In the genomic region with DNA sequence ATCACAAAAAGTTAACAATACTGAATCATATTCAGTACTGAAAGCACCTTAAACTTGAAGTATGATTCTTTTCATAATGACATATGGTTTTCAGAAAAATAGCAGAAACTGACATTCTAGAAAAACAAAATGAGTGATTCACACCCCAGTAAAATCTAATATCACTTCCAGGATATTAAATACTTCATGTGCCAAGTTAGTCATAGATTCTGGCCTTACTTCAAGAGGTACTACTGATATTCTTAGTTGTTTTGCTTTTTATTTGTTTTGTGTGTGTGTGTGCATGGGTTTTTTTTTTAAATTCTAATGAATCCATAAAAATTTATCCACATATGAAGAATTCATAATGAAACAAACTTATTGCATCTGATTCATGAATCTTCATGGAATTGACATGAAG, we compare ENCODE assay signal across 19 cellular contexts.
"Had no signal": no experiment of that assay in that cellular context is flagged by ENCODE, and none has a peak within 500 bp of the region (broad histone marks: within the 10 kb centered on the region; RNA-seq: fewer than 3 reads in every experiment).

No MANE protein-coding gene starts in this region.

- H3K4me1 Mint-ChIP-seq: activated CD4-positive, alpha-beta memory T cell treated with anti-CD3 and anti-CD28 coated beads, Interleukin-2, amount 10 ng/mL, durations not matched to agents 7 days and 5 days; activated CD4-positive, alpha-beta T cell treated with anti-CD3 and anti-CD28 coated beads for 36 hours; immature natural killer cell; T-helper 17 cell had no signal

- H3K4me3 ChIP-seq: gastrocnemius medialis, heart left ventricle, smooth muscle cell, stomach had no signal

- H3K4me1 ChIP-seq: gastrocnemius medialis, heart left ventricle, stomach had no signal

- H3K27me3 Mint-ChIP-seq: activated CD4-positive, alpha-beta memory T cell treated with anti-CD3 and anti-CD28 coated beads, Interleukin-2, amount 10 ng/mL, durations not matched to agents 7 days and 5 days; activated CD4-positive, alpha-beta T cell treated with anti-CD3 and anti-CD28 coated beads for 36 hours; activated T-cell treated with anti-CD3 and anti-CD28 coated beads, Interleukin-2, amount 50 U/mL, for 24 hours; progenitor cell of endocrine pancreas; T-helper 17 cell had no signal

- H3K27me3 ChIP-seq: brain microvascular endothelial cell, gastrocnemius medialis, heart left ventricle, stomach had no signal

- DNase-seq: activated CD4-positive, alpha-beta memory T cell treated with anti-CD3 and anti-CD28 coated beads, Interleukin-2, amount 10 ng/mL, durations not matched to agents 7 days and 5 days; activated CD4-positive, alpha-beta T cell treated with anti-CD3 and anti-CD28 coated beads for 36 hours; activated effector memory CD4-positive, alpha-beta T cell treated with Interleukin-2 at 50 U/mL for 16 hours; activated T-cell treated with anti-CD3 and anti-CD28 coated beads, Interleukin-2, amount 50 U/mL, for 24 hours; amniotic stem cell; brain microvascular endothelial cell; endodermal cell; gastrocnemius medialis; heart left ventricle; immature natural killer cell; occipital lobe; right cardiac atrium; stomach; T-helper 17 cell had no signal

- ATAC-seq: activated CD4-positive, alpha-beta T cell treated with anti-CD3 and anti-CD28 coated beads for 36 hours; activated naive CD4-positive, alpha-beta T cell treated with anti-CD3 and anti-CD28 coated beads, Interleukin-2, amount 50 U/mL, for 72 hours; esophagus mucosa; gastrocnemius medialis; heart left ventricle; right cardiac atrium; T-helper 17 cell had no signal

- H3K36me3 ChIP-seq: brain microvascular endothelial cell, gastrocnemius medialis, heart left ventricle, stomach had no signal

- H3K27ac ChIP-seq: brain microvascular endothelial cell, gastrocnemius medialis, heart left ventricle, stomach had no signal

- H3K36me3 Mint-ChIP-seq: immature natural killer cell had no signal

- H3K27ac Mint-ChIP-seq: activated CD4-positive, alpha-beta memory T cell treated with anti-CD3 and anti-CD28 coated beads, Interleukin-2, amount 10 ng/mL, durations not matched to agents 7 days and 5 days; activated CD4-positive, alpha-beta T cell treated with anti-CD3 and anti-CD28 coated beads for 36 hours; activated naive CD4-positive, alpha-beta T cell treated with anti-CD3 and anti-CD28 coated beads, Interleukin-2, amount 50 U/mL, for 72 hours; activated T-cell treated with anti-CD3 and anti-CD28 coated beads, Interleukin-2, amount 50 U/mL, for 24 hours; endodermal cell; immature natural killer cell; nephron; progenitor cell of endocrine pancreas; T-helper 17 cell had no signal

- H3K9me3 Mint-ChIP-seq: activated CD4-positive, alpha-beta memory T cell treated with anti-CD3 and anti-CD28 coated beads, Interleukin-2, amount 10 ng/mL, durations not matched to agents 7 days and 5 days; nephron had no signal

- H3K4me3 Mint-ChIP-seq: activated CD4-positive, alpha-beta memory T cell treated with anti-CD3 and anti-CD28 coated beads, Interleukin-2, amount 10 ng/mL, durations not matched to agents 7 days and 5 days; activated CD4-positive, alpha-beta T cell treated with anti-CD3 and anti-CD28 coated beads for 36 hours; activated T-cell treated with anti-CD3 and anti-CD28 coated beads, Interleukin-2, amount 50 U/mL, for 24 hours; endodermal cell; immature natural killer cell; nephron; T-helper 17 cell had no signal

- H3K9me3 ChIP-seq: gastrocnemius medialis, stomach had no signal
